Comparison of ENCODE assay signal across 8 cellular contexts in genomic region chr1:161523817-161524741, GRCh38. TPM values are rescaled to one million over a fixed set of nuclear protein-coding genes. Genes with fewer than 3 reads are reported as not detected.
DNase-seq lines count a peak whose midpoint lies in the region; ATAC-seq, FAIRE-seq and TF ChIP-seq lines count a peak whose summit lies in the region.
"Not testable (repeated sequence)": the region's sequence is repeated elsewhere in the genome, so short reads cannot be mapped to it uniquely, and the experiment has no call there.

HSPA6 (plus strand) TSS chr1:161524540; CDS start chr1:161524659, 119 bp downstream.

- WGBS in A549 (ENCODE audit: missing lambda C conversion rate), result 1% methylated on average over 52 of the region's 72 CpGs

- TF ChIP-seq EP300 in A549 (IDR thresholded peaks at IDR 0.05), result not testable (repeated sequence)

- not testable (repeated sequence) for H3K27me3 Mint-ChIP-seq in activated CD4-positive, alpha-beta T cell treated with anti-CD3 and anti-CD28 coated beads for 36 hours; central memory CD8-positive, alpha-beta T cell
- H3K27me3 Mint-ChIP-seq in immature natural killer cell (ENCODE audit: low read depth in 3 of 3), result peaks cover 13 to 22% (median 17%) of the 10 kb centered on the region in 3 donors

- FAIRE-seq in A549 (lab: Jason Lieb, UNC), result not testable (repeated sequence)

- H3K9ac ChIP-seq in skeletal muscle tissue (ENCODE audit: low read depth in 1 of 3, low read length in 3 of 3), result peak within 1 kb of the TSS; percentile 69 to 76 (median 70)

- ATAC-seq in A549 (peak; percentile 87 to 89), GM18868 (IDR thresholded peaks at IDR 0.05; ENCODE audit: unreplicated experiment) (peak; percentile 46), HG03378 (IDR thresholded peaks at IDR 0.05; ENCODE audit: unreplicated experiment) (peak; percentile 45)
- ATAC-seq in activated CD4-positive, alpha-beta T cell treated with anti-CD3 and anti-CD28 coated beads for 36 hours, result peak; percentile 77
- peak; percentile 71 for ATAC-seq in central memory CD8-positive, alpha-beta T cell (replicated peaks; ENCODE audit: extremely low read depth, poor library complexity, severe bottlenecking)

- peak within 1 kb of the TSS; percentile 75 to 93 for H3K27ac ChIP-seq in A549
- H3K27ac ChIP-seq in skeletal muscle tissue (ENCODE audit: low read depth, low read length), result peak within 1 kb of the TSS; percentile 44

- CTCF ChIA-PET in A549 (lab: Yijun Ruan, JAX), result interaction anchor here (3.0 kb wide), 1 partner anchor 39 kb away, joined by 10 read pairs; no protein-coding TSS in a partner anchor
- CTCF ChIA-PET in activated CD4-positive, alpha-beta T cell treated with anti-CD3 and anti-CD28 coated beads for 36 hours (lab: Charles Lee), result interaction anchor here (0.6 to 1.3 kb wide), 3 partner anchors 39 to 226 kb away, joined by 3 to 6 read pairs (median 4); partner anchors contain the start of gene DUSP12

- H3K4me3 Mint-ChIP-seq in activated CD4-positive, alpha-beta T cell treated with anti-CD3 and anti-CD28 coated beads for 36 hours, result peak within 1 kb of the TSS; percentile 75
- H3K4me3 Mint-ChIP-seq in central memory CD8-positive, alpha-beta T cell, result peak within 1 kb of the TSS; percentile 82
- H3K4me3 Mint-ChIP-seq in immature natural killer cell, result peak within 1 kb of the TSS; percentile 87 to 92 (median 90)

- DNase-seq in A549 (ENCODE audit: low read depth in 1 of 2, low spot score in 1 of 2), result peak; percentile 77 to 84
- DNase-seq in NCI-H510A treated with DMSO at 0.1 percent for 48 hours (lab: John Stamatoyannopoulos, UW), result peak; percentile 68
- peak; percentile 77 for DNase-seq in activated CD4-positive, alpha-beta T cell treated with anti-CD3 and anti-CD28 coated beads for 36 hours
- peak; percentile 75 to 77 for DNase-seq in central memory CD8-positive, alpha-beta T cell (ENCODE audit: low spot score in 2 of 2)
- DNase-seq in immature natural killer cell, result peak; percentile 85 to 89 (median 87)

- H3K36me3 Mint-ChIP-seq in activated CD4-positive, alpha-beta T cell treated with anti-CD3 and anti-CD28 coated beads for 36 hours (ENCODE audit: low read depth); immature natural killer cell: not testable (repeated sequence)
- peaks cover 22% of the 10 kb centered on the region for H3K36me3 Mint-ChIP-seq in central memory CD8-positive, alpha-beta T cell (ENCODE audit: insufficient read depth)

- not testable (repeated sequence) for TF ChIP-seq POLR2A in A549 (IDR thresholded peaks at IDR 0.05; ENCODE audit: low read length)

- H3K4me1 Mint-ChIP-seq in activated CD4-positive, alpha-beta T cell treated with anti-CD3 and anti-CD28 coated beads for 36 hours; central memory CD8-positive, alpha-beta T cell: not testable (repeated sequence)
- H3K4me1 Mint-ChIP-seq in immature natural killer cell, result peaks cover 20 to 33% of the 10 kb centered on the region in 2 donors

- not testable (repeated sequence) for H3K9me3 Mint-ChIP-seq in activated CD4-positive, alpha-beta T cell treated with anti-CD3 and anti-CD28 coated beads for 36 hours (ENCODE audit: low read depth); central memory CD8-positive, alpha-beta T cell; immature natural killer cell

- POLR2A ChIA-PET in A549 (lab: Yijun Ruan, JAX); activated CD4-positive, alpha-beta T cell treated with anti-CD3 and anti-CD28 coated beads for 36 hours (lab: Charles Lee): not testable (repeated sequence)

- peak within 1 kb of the TSS; percentile 63 for H3K4me2 ChIP-seq in A549

- not testable (repeated sequence) for TF ChIP-seq RAD21 in A549 (conservative IDR thresholded peaks at IDR 0.05 in 1 of 2, IDR thresholded peaks at IDR 0.05 in 1 of 2)

- not testable (repeated sequence) for H3K9me3 ChIP-seq in A549; skeletal muscle tissue (ENCODE audit: control insufficient read depth in 3 of 3, low read length in 3 of 3)

- H3K4me3 ChIP-seq in A549 (peak within 1 kb of the TSS; percentile 61), skeletal muscle tissue (ENCODE audit: low read length in 3 of 3) (peak within 1 kb of the TSS; percentile 72 to 75 (median 73))

- intact Hi-C loops in activated CD4-positive, alpha-beta T cell treated with anti-CD3 and anti-CD28 coated beads for 36 hours (cut with DNase I, micrococcal nuclease), result loop anchor here in 1 of 2 experiments (1.0 to 2.0 kb wide), 2 partner anchors 16 to 37 kb away; no protein-coding TSS in a partner anchor

- not testable (repeated sequence) for H3K27me3 ChIP-seq in skeletal muscle tissue (ENCODE audit: control insufficient read depth in 3 of 3, insufficient read depth in 3 of 3, low read length in 3 of 3)

- not testable (repeated sequence) for TF ChIP-seq CTCF in A549 (IDR thresholded peaks at IDR 0.05)

- H3K36me3 ChIP-seq in skeletal muscle tissue (ENCODE audit: control insufficient read depth in 3 of 3, insufficient read depth in 3 of 3, low read length in 3 of 3), result not testable (repeated sequence)

- peak within 1 kb of the TSS; percentile 58 for H3K27ac Mint-ChIP-seq in activated CD4-positive, alpha-beta T cell treated with anti-CD3 and anti-CD28 coated beads for 36 hours
- H3K27ac Mint-ChIP-seq in central memory CD8-positive, alpha-beta T cell (ENCODE audit: low read depth), result peak within 1 kb of the TSS; percentile 99
- H3K27ac Mint-ChIP-seq in immature natural killer cell, result peak within 1 kb of the TSS; percentile 78 to 97 (median 88)

- not testable (repeated sequence) for H3K4me1 ChIP-seq in A549; skeletal muscle tissue (ENCODE audit: control insufficient read depth in 3 of 3, insufficient read depth in 3 of 3, low read length in 3 of 3)

TF ChIP-seq in A549, 52 proteins besides CTCF, POLR2A, EP300 and RAD21:
- TF ChIP-seq FOSL2 (IDR thresholded peaks at IDR 0.05), result not testable (repeated sequence)
- TF ChIP-seq FOSL2 (CRISPR knock-in tag; IDR thresholded peaks at IDR 0.05) (peak; percentile 39), SREBF2 (IDR thresholded peaks at IDR 0.05) (peak; percentile 85), HMGXB4 (CRISPR knock-in tag; IDR thresholded peaks at IDR 0.05; ENCODE audit: borderline replicate concordance) (peak; percentile 71; the same call in 1 of the 2 replicates), E2F6 (IDR thresholded peaks at IDR 0.05; ENCODE audit: borderline replicate concordance, low read depth) (peak; percentile 57; the same call in 1 of the 2 replicates), JUN (IDR thresholded peaks at IDR 0.05) (peak in 1 of 2 experiments; percentile 5; a peak in 1 of 5 replicates), PHF8 (IDR thresholded peaks at IDR 0.05; ENCODE audit: borderline replicate concordance, low read depth) (peak; percentile 49), MAX (IDR thresholded peaks at IDR 0.05) (peak; percentile 28)
TF ChIP-seq in A549: peak in this region for 7; not testable (repeated sequence) for 45.

RNA-seq across cellular contexts. Expression of gene HSPA6, which starts in this region (rescaled TPM):
- polyA plus RNA-seq in A549 (2011; rRNA removed) (0.22 and 0.58 TPM in 2 replicates), A549 (2017; fragmentation: RNase III; extraction: RNeasy Plus Mini Kit Qiagen cat#74134 plus additional on column Dnase treatment) (0.26 to 0.50 TPM (median 0.50 TPM) in 3 replicates), immature natural killer cell (1 to 10 TPM in 2 of 3 donors, under 1 TPM in 1; 0.61 to 8.8 (median 6.9) TPM)
- polyA plus RNA-seq in A549 (2012; cell fraction: cytosol; rRNA removed), result 0.71 and 0.73 TPM in 2 replicates
- polyA plus RNA-seq in A549 (2012; cell fraction: nucleus; rRNA removed), result 0.73 and 1.1 TPM in 2 replicates
- polyA minus RNA-seq in A549 (2011; rRNA and poly(A)+ RNA removed), result 0.49 and 0.62 TPM in 2 replicates
- under 1 TPM; 0.11 to 0.14 TPM for total RNA-seq in activated CD4-positive, alpha-beta T cell treated with anti-CD3 and anti-CD28 coated beads for 36 hours
- total RNA-seq in skeletal muscle tissue, result 0.52 TPM

Comparison
In these comparisons a context has a peak if more than half of its experiments do, and no peak if none do; other contexts are left out.
1. Peak in every context shown above with its lines: DNase-seq, ATAC-seq, H3K4me3 ChIP-seq and H3K27ac ChIP-seq.
2. Peak in DNase-seq and ATAC-seq in activated CD4-positive, alpha-beta T cell treated with anti-CD3 and anti-CD28 coated beads for 36 hours; RNA of the gene not detected or under 1 TPM.